15 cellular contexts compared by ENCODE assay signal in genomic region chr12:31478898-31479297, GRCh38.
DNase-seq lines count a peak whose midpoint lies in the region; ATAC-seq and TF ChIP-seq lines count a peak whose summit lies in the region.
"Had no signal": no experiment of that assay in that cellular context is flagged by ENCODE, and none has a peak within 500 bp of the region (broad histone marks: within the 10 kb centered on the region; RNA-seq: fewer than 3 reads in every experiment).

No MANE protein-coding gene starts in this region.

- H3K9me3 ChIP-seq in left ventricle myocardium inferior (replicated peaks) (no peaks in the 10 kb centered on the region), right cardiac atrium (ENCODE audit: control insufficient read depth, low read length) (no peaks in the 10 kb centered on the region), SU-DHL-6 (ENCODE audit: insufficient read depth, low read length) (no peaks in the 10 kb centered on the region), liver (ENCODE audit: control insufficient read depth in 4 of 4, low read length in 3 of 4) (no peaks in the 10 kb centered on the region)
- H3K9me3 ChIP-seq: BE2C had no signal

- H2AFZ ChIP-seq in SU-DHL-6 (ENCODE audit: low read depth, low read length, severe bottlenecking): no peak overlapping the region
- H2AFZ ChIP-seq: GM23248 had no signal

- H3K9me2 ChIP-seq in SU-DHL-6 (replicated peaks; ENCODE audit: insufficient read depth, low read length): no peaks in the 10 kb centered on the region

- 0 out of 2 replicates have a peak overlapping the region, but pooled peaks have one; percentile 28 for H3K9ac ChIP-seq in SU-DHL-6 (ENCODE audit: low read length)
- H3K9ac ChIP-seq in liver (ENCODE audit: low read depth in 1 of 2, low read length in 2 of 2): no peak overlapping the region
- H3K9ac ChIP-seq: GM23248 had no signal

- ATAC-seq in right cardiac atrium (no peak), HG03025 (IDR thresholded peaks at IDR 0.05; ENCODE audit: low FRiP score, unreplicated experiment) (no peak)
- ATAC-seq in stimulated activated memory B cell treated with anti-CD40 and anti-IgM and Interleukin-4, amounts not matched to agents 10 μg/mL and 1 μg/mL and 100 μg/mL, for 72 hours: no peak
- ATAC-seq in stimulated activated naive B cell treated with anti-CD40 and anti-IgM and Interleukin-4, amounts not matched to agents 10 μg/mL and 1 μg/mL and 100 μg/mL, for 72 hours (replicated peaks): no peak

- H3K27me3 ChIP-seq in left ventricle myocardium inferior (ENCODE audit: low read depth): no peaks in the 10 kb centered on the region
- no peaks in the 10 kb centered on the region for H3K27me3 ChIP-seq in right cardiac atrium (ENCODE audit: control insufficient read depth, insufficient read depth)
- no peaks in the 10 kb centered on the region for H3K27me3 ChIP-seq in SU-DHL-6 (ENCODE audit: low read length)
- no peaks in the 10 kb centered on the region for H3K27me3 ChIP-seq in liver (ENCODE audit: control insufficient read depth in 4 of 4, insufficient read depth in 4 of 4, low read length in 3 of 4)
- H3K27me3 ChIP-seq: BE2C had no signal

- no peak overlapping the region for H3K4me3 Mint-ChIP-seq in stimulated activated memory B cell treated with anti-CD40 and anti-IgM and Interleukin-4, amounts not matched to agents 10 μg/mL and 1 μg/mL and 100 μg/mL, for 72 hours
- H3K4me3 Mint-ChIP-seq in stimulated activated naive B cell treated with anti-CD40 and anti-IgM and Interleukin-4, amounts not matched to agents 10 μg/mL and 1 μg/mL and 100 μg/mL, for 72 hours: no peak overlapping the region
- no peak overlapping the region for H3K4me3 Mint-ChIP-seq in T-helper 2 cell treated with Interferon-gamma antibody and Interleukin-4, amounts not matched to agents 5 μg/mL and 100 μg/mL, for 36 hours
- H3K4me3 Mint-ChIP-seq: CD4-positive, alpha-beta memory T cell had no signal

- H3K9me3 Mint-ChIP-seq in stimulated activated memory B cell treated with anti-CD40 and anti-IgM and Interleukin-4, amounts not matched to agents 10 μg/mL and 1 μg/mL and 100 μg/mL, for 72 hours: no peaks in the 10 kb centered on the region
- H3K9me3 Mint-ChIP-seq in stimulated activated naive B cell treated with anti-CD40 and anti-IgM and Interleukin-4, amounts not matched to agents 10 μg/mL and 1 μg/mL and 100 μg/mL, for 72 hours: peaks cover 0 to 3% of the 10 kb centered on the region in 2 donors
- H3K9me3 Mint-ChIP-seq in T-helper 2 cell treated with Interferon-gamma antibody and Interleukin-4, amounts not matched to agents 5 μg/mL and 100 μg/mL, for 36 hours: no peaks in the 10 kb centered on the region
- H3K9me3 Mint-ChIP-seq: CD4-positive, alpha-beta memory T cell had no signal

- DNase-seq in left ventricle myocardium inferior: no peak
- DNase-seq in right cardiac atrium: no peak
- DNase-seq in stimulated activated naive B cell treated with anti-CD40 and anti-IgM and Interleukin-4, amounts not matched to agents 10 μg/mL and 1 μg/mL and 100 μg/mL, for 72 hours: no peak
- DNase-seq in T-helper 2 cell treated with Interferon-gamma antibody and Interleukin-4, amounts not matched to agents 5 μg/mL and 100 μg/mL, for 36 hours (ENCODE audit: low spot score): no peak
- DNase-seq: BE2C; CD4-positive, alpha-beta memory T cell; DMS153; DMS79 treated with DMSO at 0.1 percent for 48 hours; GDM1; GM23248 had no signal

- peaks cover 37% of the 10 kb centered on the region for H3K4me1 ChIP-seq in left ventricle myocardium inferior
- peaks cover 2% of the 10 kb centered on the region for H3K4me1 ChIP-seq in right cardiac atrium (ENCODE audit: control insufficient read depth, insufficient read depth, low read length)
- peaks cover 9 to 33% (median 24%) of the 10 kb centered on the region in 4 donors for H3K4me1 ChIP-seq in liver (ENCODE audit: control insufficient read depth in 4 of 4, insufficient read depth in 4 of 4, low read length in 3 of 4)
- H3K4me1 ChIP-seq: BE2C had no signal

- no peaks in the 10 kb centered on the region; the same call in 1 of the 2 replicates for H3F3A ChIP-seq in SU-DHL-6 (ENCODE audit: insufficient read depth)

- H3K36me3 ChIP-seq in left ventricle myocardium inferior (peaks cover 9% of the 10 kb centered on the region), SU-DHL-6 (ENCODE audit: low read length) (no peaks in the 10 kb centered on the region), liver (ENCODE audit: control insufficient read depth in 4 of 4, insufficient read depth in 3 of 4, low read depth in 1 of 4, low read length in 3 of 4) (peaks cover 0 to 3% (median 0%) of the 10 kb centered on the region in 4 donors)

- H3K27ac ChIP-seq in left ventricle myocardium inferior (replicated peaks): peak overlapping the region; percentile 25
- no peak overlapping the region for H3K27ac ChIP-seq in right cardiac atrium (ENCODE audit: low read length)
- peak overlapping the region; percentile 55; the same call in 1 of the 2 replicates for H3K27ac ChIP-seq in SU-DHL-6 (ENCODE audit: low read depth, low read length)
- peak overlapping the region; percentile 20 to 42 for H3K27ac ChIP-seq in liver (ENCODE audit: low read depth in 1 of 2, low read length in 2 of 2)
- H3K27ac ChIP-seq: C4-2B, GM23248 had no signal

- peak overlapping the region; percentile 9 for H3K27ac Mint-ChIP-seq in stimulated activated memory B cell treated with anti-CD40 and anti-IgM and Interleukin-4, amounts not matched to agents 10 μg/mL and 1 μg/mL and 100 μg/mL, for 72 hours
- no peak overlapping the region for H3K27ac Mint-ChIP-seq in stimulated activated naive B cell treated with anti-CD40 and anti-IgM and Interleukin-4, amounts not matched to agents 10 μg/mL and 1 μg/mL and 100 μg/mL, for 72 hours
- no peak overlapping the region for H3K27ac Mint-ChIP-seq in T-helper 2 cell treated with Interferon-gamma antibody and Interleukin-4, amounts not matched to agents 5 μg/mL and 100 μg/mL, for 36 hours

- TF ChIP-seq CTCF in left ventricle myocardium inferior (IDR thresholded peaks at IDR 0.05; ENCODE audit: borderline replicate concordance) (no peak), SU-DHL-6 (IDR thresholded peaks at IDR 0.05; ENCODE audit: insufficient read depth, low read length, poor library complexity, severe bottlenecking) (no peak), liver (IDR thresholded peaks at IDR 0.05; ENCODE audit: low read depth, low read length, missing input control) (no peak)

- intact Hi-C loops in left ventricle myocardium inferior (cut with micrococcal nuclease): no loop called here
- intact Hi-C loops in right cardiac atrium (cut with DNase I): no loop called here

- peak overlapping the region; percentile 65 for H3K4me2 ChIP-seq in SU-DHL-6 (ENCODE audit: low read depth, low read length, poor library complexity, severe bottlenecking)

- H3K4me3 ChIP-seq in left ventricle myocardium inferior (no peak overlapping the region), right cardiac atrium (ENCODE audit: low read length) (no peak overlapping the region), SU-DHL-6 (ENCODE audit: insufficient read depth, low read length, poor library complexity, severe bottlenecking) (no peak overlapping the region), liver (ENCODE audit: low read depth in 1 of 3, low read length in 3 of 3) (no peak overlapping the region)
- H3K4me3 ChIP-seq: GM23248 had no signal

- H3K79me2 ChIP-seq in SU-DHL-6 (ENCODE audit: insufficient read depth, low read length): no peaks in the 10 kb centered on the region

- no peaks in the 10 kb centered on the region for H3K27me3 Mint-ChIP-seq in stimulated activated memory B cell treated with anti-CD40 and anti-IgM and Interleukin-4, amounts not matched to agents 10 μg/mL and 1 μg/mL and 100 μg/mL, for 72 hours
- no peaks in the 10 kb centered on the region for H3K27me3 Mint-ChIP-seq in stimulated activated naive B cell treated with anti-CD40 and anti-IgM and Interleukin-4, amounts not matched to agents 10 μg/mL and 1 μg/mL and 100 μg/mL, for 72 hours
- H3K27me3 Mint-ChIP-seq in T-helper 2 cell treated with Interferon-gamma antibody and Interleukin-4, amounts not matched to agents 5 μg/mL and 100 μg/mL, for 36 hours (ENCODE audit: low read depth): peaks cover 4% of the 10 kb centered on the region

- TF ChIP-seq RAD21 in liver (IDR thresholded peaks at IDR 0.05): peak; percentile 20 to 28

- H4K20me1 ChIP-seq in SU-DHL-6 (ENCODE audit: low read depth, low read length): no peaks in the 10 kb centered on the region

- peaks cover 58% of the 10 kb centered on the region for H3K4me1 Mint-ChIP-seq in stimulated activated memory B cell treated with anti-CD40 and anti-IgM and Interleukin-4, amounts not matched to agents 10 μg/mL and 1 μg/mL and 100 μg/mL, for 72 hours
- H3K4me1 Mint-ChIP-seq in stimulated activated naive B cell treated with anti-CD40 and anti-IgM and Interleukin-4, amounts not matched to agents 10 μg/mL and 1 μg/mL and 100 μg/mL, for 72 hours: peaks cover 32 to 66% of the 10 kb centered on the region in 2 donors
- H3K4me1 Mint-ChIP-seq in T-helper 2 cell treated with Interferon-gamma antibody and Interleukin-4, amounts not matched to agents 5 μg/mL and 100 μg/mL, for 36 hours (ENCODE audit: low read depth): no peaks in the 10 kb centered on the region

- WGBS in right cardiac atrium: 77% methylated on average over 3 of the region's 3 CpGs
- 32% methylated on average over 3 of the region's 3 CpGs for WGBS in liver

- H3K36me3 Mint-ChIP-seq in stimulated activated memory B cell treated with anti-CD40 and anti-IgM and Interleukin-4, amounts not matched to agents 10 μg/mL and 1 μg/mL and 100 μg/mL, for 72 hours: peaks cover 38% of the 10 kb centered on the region
- peaks cover 13 to 27% of the 10 kb centered on the region in 2 donors for H3K36me3 Mint-ChIP-seq in stimulated activated naive B cell treated with anti-CD40 and anti-IgM and Interleukin-4, amounts not matched to agents 10 μg/mL and 1 μg/mL and 100 μg/mL, for 72 hours
- no peaks in the 10 kb centered on the region for H3K36me3 Mint-ChIP-seq in T-helper 2 cell treated with Interferon-gamma antibody and Interleukin-4, amounts not matched to agents 5 μg/mL and 100 μg/mL, for 36 hours (ENCODE audit: low read depth)
- H3K36me3 Mint-ChIP-seq: CD4-positive, alpha-beta memory T cell had no signal

TF ChIP-seq in liver, 16 proteins besides CTCF, POLR2A, EP300 and RAD21:
- TF ChIP-seq HNF4G (IDR thresholded peaks at IDR 0.05): no peak
- TF ChIP-seq FOXA1 (IDR thresholded peaks at IDR 0.05): no peak
- TF ChIP-seq RXRA (IDR thresholded peaks at IDR 0.05): peak; percentile 8 to 47
- peak; percentile 38 to 40 for TF ChIP-seq HNF4A (conservative IDR thresholded peaks at IDR 0.05)
- peak; percentile 20 for TF ChIP-seq FOXA2 (IDR thresholded peaks at IDR 0.05)
TF ChIP-seq in liver: peak in this region for 3.
